Comparison of ENCODE assay signal across 9 cellular contexts in genomic region chr9:124768778-124769350, GRCh38. TPM values are rescaled to one million over a fixed set of nuclear protein-coding genes. Genes with fewer than 3 reads are reported as not detected.
A peak's percentile ranks its signal among the peaks of the same experiment; 100 is the strongest.
DNase-seq lines count a peak whose midpoint lies in the region; ATAC-seq and TF ChIP-seq lines count a peak whose summit lies in the region.
"Had no signal": no experiment of that assay in that cellular context is flagged by ENCODE, and none has a peak within 500 bp of the region (broad histone marks: within the 10 kb centered on the region; RNA-seq: fewer than 3 reads in every experiment).

No MANE protein-coding gene starts in this region.

- no peaks in the 10 kb centered on the region for H3K9me3 ChIP-seq in left ventricle myocardium inferior (replicated peaks)
- H3K9me3 ChIP-seq in right lobe of liver: no peaks in the 10 kb centered on the region
- H3K9me3 ChIP-seq in tibial nerve: no peaks in the 10 kb centered on the region

- H3K4me3 Mint-ChIP-seq in activated naive CD8-positive, alpha-beta T cell treated with anti-CD3 and anti-CD28 coated beads, Interleukin-2, amount 50 U/mL, for 24 hours: peak overlapping the region; percentile 86

- peaks cover 38% of the 10 kb centered on the region for H3K4me1 ChIP-seq in left ventricle myocardium inferior
- H3K4me1 ChIP-seq in right lobe of liver: peaks cover 0 to 26% (median 5%) of the 10 kb centered on the region in 4 donors
- peaks cover 0 to 46% (median 11%) of the 10 kb centered on the region in 4 donors for H3K4me1 ChIP-seq in tibial nerve

- peaks cover 61% of the 10 kb centered on the region for H3K27me3 Mint-ChIP-seq in activated naive CD8-positive, alpha-beta T cell treated with anti-CD3 and anti-CD28 coated beads, Interleukin-2, amount 50 U/mL, for 24 hours

- no peak for TF ChIP-seq CTCF in left ventricle myocardium inferior (IDR thresholded peaks at IDR 0.05; ENCODE audit: borderline replicate concordance)
- TF ChIP-seq CTCF in right lobe of liver (IDR thresholded peaks at IDR 0.05): no peak
- TF ChIP-seq CTCF in tibial nerve (IDR thresholded peaks at IDR 0.05): no peak

- intact Hi-C loops in left ventricle myocardium inferior (cut with micrococcal nuclease): no loop called here
- intact Hi-C loops in Right ventricle myocardium inferior (cut with DNase I): no loop called here
- intact Hi-C loops in right lobe of liver (cut with DNase I): loop anchor here in 1 of 2 donors (10.0 kb wide), 1 partner anchor 54 kb away; no protein-coding TSS in a partner anchor

- peak in 1 of 2 donors; percentile 9 for TF ChIP-seq EP300 in tibial nerve (IDR thresholded peaks at IDR 0.05)

- H3K36me3 ChIP-seq in left ventricle myocardium inferior (no peaks in the 10 kb centered on the region), right lobe of liver (no peaks in the 10 kb centered on the region), tibial nerve (no peaks in the 10 kb centered on the region)

- H3K36me3 Mint-ChIP-seq in activated naive CD8-positive, alpha-beta T cell treated with anti-CD3 and anti-CD28 coated beads, Interleukin-2, amount 50 U/mL, for 24 hours (ENCODE audit: low read depth): no peaks in the 10 kb centered on the region

- no peaks in the 10 kb centered on the region for H3K9me3 Mint-ChIP-seq in activated naive CD8-positive, alpha-beta T cell treated with anti-CD3 and anti-CD28 coated beads, Interleukin-2, amount 50 U/mL, for 24 hours

- DNase-seq in left ventricle myocardium inferior (no peak), Right ventricle myocardium inferior (ENCODE audit: missing footprints) (no peak), right lobe of liver (no peak), D341Med (ENCODE audit: low spot score) (no peak), tibial nerve (ENCODE audit: low spot score in 2 of 2) (no peak), SHP77 treated with DMSO at 0.1 percent for 48 hours (lab: John Stamatoyannopoulos, UW) (no peak)
- no peak for DNase-seq in activated naive CD8-positive, alpha-beta T cell treated with anti-CD3 and anti-CD28 coated beads, Interleukin-2, amount 50 U/mL, for 24 hours
- DNase-seq: activated naive CD4-positive, alpha-beta T cell treated with Interleukin-2 at 50 U/mL for 16 hours had no signal

- H3K27ac ChIP-seq in left ventricle myocardium inferior (replicated peaks) (no peak overlapping the region), right lobe of liver (peak overlapping the region in 2 of 3 donors; percentile 7 to 83), tibial nerve (peak overlapping the region in 1 of 4 donors; percentile 38)

- ATAC-seq in Right ventricle myocardium inferior: no peak
- no peak for ATAC-seq in activated naive CD8-positive, alpha-beta T cell treated with anti-CD3 and anti-CD28 coated beads, Interleukin-2, amount 50 U/mL, for 24 hours
- no peak for ATAC-seq in right lobe of liver
- no peak for ATAC-seq in esophagus mucosa

- H3K27me3 ChIP-seq in left ventricle myocardium inferior (ENCODE audit: low read depth) (peaks cover 47% of the 10 kb centered on the region), right lobe of liver (no peaks in the 10 kb centered on the region), tibial nerve (peaks cover 0 to 10% of the 10 kb centered on the region in 2 donors)

- H3K4me3 ChIP-seq in left ventricle myocardium inferior (peak overlapping the region; percentile 96), right lobe of liver (peak overlapping the region in 2 of 3 donors; percentile 87 to 95), tibial nerve (peak overlapping the region in 1 of 4 donors; percentile 94)

- no peak overlapping the region for H3K27ac Mint-ChIP-seq in activated naive CD8-positive, alpha-beta T cell treated with anti-CD3 and anti-CD28 coated beads, Interleukin-2, amount 50 U/mL, for 24 hours

- peaks cover 28% of the 10 kb centered on the region for H3K4me1 Mint-ChIP-seq in activated naive CD8-positive, alpha-beta T cell treated with anti-CD3 and anti-CD28 coated beads, Interleukin-2, amount 50 U/mL, for 24 hours

- 11% methylated on average over 7 of the region's 7 CpGs for WGBS in right lobe of liver (ENCODE audit: insufficient coverage, low coverage, low lambda C conversion rate, missing lambda C conversion rate)
- 27 to 29% methylated on average over 7 of the region's 7 CpGs for WGBS in tibial nerve, 2 donors

- TF ChIP-seq POLR2A in right lobe of liver (IDR thresholded peaks at IDR 0.05) (no peak), tibial nerve (IDR thresholded peaks at IDR 0.05) (no peak)

RNA-seq across cellular contexts. Expression of gene NR6A1, which starts 2.2 kb away (rescaled TPM):
- total RNA-seq in left ventricle myocardium inferior: 1.0 TPM
- total RNA-seq in Right ventricle myocardium inferior: 1.2 TPM
- 1 to 10 TPM; 1.3 to 3.6 (median 1.9) TPM for total RNA-seq in right lobe of liver
- 1 to 10 TPM; 1.7 to 8.4 (median 5.5) TPM for total RNA-seq in tibial nerve
- 1.7 TPM for total RNA-seq in esophagus mucosa

RNA-seq across cellular contexts. Expression of gene OLFML2A, which starts 8.1 kb away (rescaled TPM):
- total RNA-seq in left ventricle myocardium inferior (41.1 TPM), Right ventricle myocardium inferior (27.3 TPM), right lobe of liver (under 1 TPM; 0.12 to 0.74 (median 0.40) TPM), tibial nerve (100 to 1,000 TPM in 2 of 4 donors, 10 to 100 TPM in 2; 44.7 to 328 (median 169) TPM), esophagus mucosa (12.3 TPM)
